In genomic region chr1:183024352-183025337, GRCh38 we compare ENCODE assay signal across 8 cellular contexts. TPM values are rescaled to one million over a fixed set of nuclear protein-coding genes. Genes with fewer than 3 reads are reported as not detected.
DNase-seq lines count a peak whose midpoint lies in the region; ATAC-seq and TF ChIP-seq lines count a peak whose summit lies in the region.

No MANE protein-coding gene starts in this region.

- TF ChIP-seq CTCF in GM12875 (IDR thresholded peaks at IDR 0.05; ENCODE audit: borderline replicate concordance, insufficient read depth, low read depth, low read length) (no peak), neural progenitor cell (IDR thresholded peaks at IDR 0.05) (no peak)

- no peak overlapping the region for H3K9ac ChIP-seq in neural progenitor cell

- WGBS in ectodermal cell, 2 experiments = 12 to 14% methylated on average over 13 of the region's 14 CpGs

- H3K27me3 Mint-ChIP-seq in neural progenitor cell (ENCODE audit: insufficient read depth, low read depth) = peaks cover 2% of the 10 kb centered on the region

- peak; percentile 13 for DNase-seq in NCI-H748 treated with DMSO at 0.1 percent for 48 hours (lab: John Stamatoyannopoulos, UW)
- peak; percentile 38 for DNase-seq in neural progenitor cell (ENCODE audit: low spot score)
- no peak for DNase-seq in SK-N-DZ (ENCODE audit: low spot score)

- H3K4me1 ChIP-seq in ectodermal cell (ENCODE audit: control insufficient read depth, insufficient read depth, low read length) = peaks cover 24% of the 10 kb centered on the region
- H3K4me1 ChIP-seq in neural progenitor cell = peaks cover 43% of the 10 kb centered on the region

- no peaks in the 10 kb centered on the region for H3K36me3 ChIP-seq in ectodermal cell (ENCODE audit: control insufficient read depth, insufficient read depth, low read length)
- no peaks in the 10 kb centered on the region for H3K36me3 ChIP-seq in neural progenitor cell

- peaks cover 60% of the 10 kb centered on the region for H3K4me1 Mint-ChIP-seq in neural progenitor cell

- peaks cover 22% of the 10 kb centered on the region for H4K20me1 ChIP-seq in neural progenitor cell (ENCODE audit: low read depth)

- peak overlapping the region; percentile 56 for H3K4me3 ChIP-seq in GM12875 (ENCODE audit: low read depth, low read length)
- peak overlapping the region; percentile 69 for H3K4me3 ChIP-seq in ectodermal cell (ENCODE audit: insufficient read depth, low read depth, low read length)
- peak overlapping the region; percentile 68 for H3K4me3 ChIP-seq in neural progenitor cell

- peak overlapping the region; percentile 9 for H2AFZ ChIP-seq in neural progenitor cell (replicated peaks)

- H3K9me3 ChIP-seq in ectodermal cell (ENCODE audit: control insufficient read depth, low read length) (no peaks in the 10 kb centered on the region), neural progenitor cell (ENCODE audit: low read depth) (no peaks in the 10 kb centered on the region)

- peaks cover 42% of the 10 kb centered on the region for H3F3A ChIP-seq in neural progenitor cell (ENCODE audit: low read depth)

- H3K4me3 Mint-ChIP-seq in neural progenitor cell = peak overlapping the region; percentile 94

- H3K27ac Mint-ChIP-seq in neural progenitor cell = peak overlapping the region; percentile 84

- no peaks in the 10 kb centered on the region for H3K9me3 Mint-ChIP-seq in neural progenitor cell

- H3K4me2 ChIP-seq in neural progenitor cell = peak overlapping the region; percentile 94

- H3K27me3 ChIP-seq in ectodermal cell (ENCODE audit: control insufficient read depth, insufficient read depth, low read length, poor library complexity, severe bottlenecking) (no peaks in the 10 kb centered on the region), neural progenitor cell (no peaks in the 10 kb centered on the region)

- H3K27ac ChIP-seq in ectodermal cell (ENCODE audit: insufficient read depth, low read depth, low read length, poor library complexity, severe bottlenecking) = no peak overlapping the region
- H3K27ac ChIP-seq in neural progenitor cell = no peak overlapping the region

- H3K79me2 ChIP-seq in neural progenitor cell (ENCODE audit: low read depth) = peaks cover 50% of the 10 kb centered on the region

- H3K36me3 Mint-ChIP-seq in neural progenitor cell = no peaks in the 10 kb centered on the region

- ATAC-seq in HG02884 (IDR thresholded peaks at IDR 0.05; ENCODE audit: unreplicated experiment) (no peak), HG02840 (IDR thresholded peaks at IDR 0.05; ENCODE audit: low FRiP score, unreplicated experiment) (no peak), HG03196 (IDR thresholded peaks at IDR 0.05; ENCODE audit: unreplicated experiment) (no peak)

RNA-seq across cellular contexts. Expression of gene LAMC1, which starts 1.4 kb away (rescaled TPM):
- polyA plus RNA-seq in ectodermal cell (2013, experiment 1 of 4) = 76.1 TPM
- polyA plus RNA-seq in ectodermal cell (2013, experiment 2 of 4) = 85.0 TPM
- polyA plus RNA-seq in ectodermal cell (2013, experiment 3 of 4) = 58.0 TPM
- 64.6 TPM for polyA plus RNA-seq in ectodermal cell (2013, experiment 4 of 4)
- 72.8 and 90.2 TPM in 2 replicates for total RNA-seq in neural progenitor cell (ENCODE audit: low replicate concordance)
- polyA plus RNA-seq in SK-N-DZ (2014; cell fraction: cytosol; rRNA removed) = 29.2 and 43.0 TPM in 2 replicates
- 20.5 and 31.3 TPM in 2 replicates for polyA plus RNA-seq in SK-N-DZ (2014; cell fraction: nucleus; rRNA removed)
